1 cellular context compared by ENCODE assay signal in genomic region chr1:13543451-13543911, GRCh38.
TF ChIP-seq lines count a peak whose summit lies in the region.

No MANE protein-coding gene starts in this region.

TF ChIP-seq in GM23338, 12 proteins besides CTCF, POLR2A, EP300 and RAD21 (continued from another document):
- TF ChIP-seq ETS1 (IDR thresholded peaks at IDR 0.05) (no peak), EZH2phosphoT487 (IDR thresholded peaks at IDR 0.05; ENCODE audit: unreplicated experiment) (no peak), POLR2AphosphoS5 (IDR thresholded peaks at IDR 0.05; ENCODE audit: low read depth) (no peak)
TF ChIP-seq in GM23338: peak in this region for 0.
